ENCODE assay signal across 8 cellular contexts in the genomic region with DNA sequence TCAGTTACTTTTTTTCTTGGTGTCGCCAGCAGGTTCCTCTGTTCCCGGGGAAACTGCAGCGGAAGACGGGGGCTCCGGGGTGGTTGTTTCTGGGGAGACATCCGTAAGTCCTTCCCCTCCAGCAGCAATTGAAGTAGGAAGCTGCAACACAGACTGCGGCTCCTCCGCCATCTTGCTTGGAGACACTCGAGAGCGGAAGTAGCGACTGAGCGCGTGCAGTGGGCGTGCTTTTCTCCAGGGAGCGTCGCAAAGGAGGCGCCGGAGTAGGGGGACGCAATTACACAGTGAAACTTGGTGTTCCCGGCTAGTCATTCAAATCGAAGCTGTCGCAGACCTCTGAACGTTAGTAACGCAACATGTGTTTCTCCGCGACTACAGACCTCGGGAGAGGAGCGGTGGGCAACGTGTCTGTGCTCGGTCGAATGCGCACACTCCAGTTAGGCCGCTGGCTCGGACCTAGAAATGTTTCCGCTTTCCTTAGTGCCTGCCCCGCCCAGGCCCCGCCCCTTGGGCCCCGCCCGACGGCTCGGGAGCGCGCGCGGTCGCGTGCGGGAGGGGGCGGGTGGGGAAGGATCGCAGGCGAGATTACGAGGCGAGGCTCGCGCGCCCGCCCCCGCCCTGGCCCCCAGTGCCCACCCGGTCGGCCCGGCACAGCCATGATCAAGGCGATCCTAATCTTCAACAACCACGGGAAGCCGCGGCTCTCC. TPM values are rescaled to one million over a fixed set of nuclear protein-coding genes. Genes with fewer than 3 reads are reported as not detected.
DNase-seq lines count a peak whose midpoint lies in the region; ATAC-seq and TF ChIP-seq lines count a peak whose summit lies in the region.

Gene AP3S1, plus strand, starts transcription at position 554 of the 707 bp plus-strand sequence. Its CDS starts 103 bp downstream, at position 657.
Gene ATG12, minus strand, starts transcription at position 184 of the 707 bp plus-strand sequence. Its CDS starts 13 bp downstream, at position 171.

- H3K36me3 ChIP-seq in lung (ENCODE audit: control insufficient read depth in 2 of 2, insufficient read depth in 2 of 2, low read length in 2 of 2) = peaks cover 1 to 5% of the 10 kb centered on the region in 2 donors

- 8 to 11% methylated on average over 65 of the region's 65 CpGs for WGBS in lung, 2 donors

- TF ChIP-seq CTCF in lung (IDR thresholded peaks at IDR 0.05; ENCODE audit: control extremely low read depth, extremely low read depth) = no peak

- ATAC-seq in GM21360 (IDR thresholded peaks at IDR 0.05; ENCODE audit: unreplicated experiment) (peak; percentile 82), lung (ENCODE audit: insufficient read depth, low FRiP score) (peak; percentile 97)

- H3K4me1 ChIP-seq in lung (ENCODE audit: control insufficient read depth in 2 of 2, insufficient read depth in 2 of 2, low read length in 2 of 2) = peaks cover 4 to 15% of the 10 kb centered on the region in 2 donors

- no peaks in the 10 kb centered on the region for H3K27me3 ChIP-seq in lung (ENCODE audit: control insufficient read depth, insufficient read depth)

- no peaks in the 10 kb centered on the region for H3K9me3 ChIP-seq in lung (ENCODE audit: control insufficient read depth in 2 of 2, insufficient read depth in 1 of 2, low read length in 1 of 2)

- DNase-seq in COLO829 (ENCODE audit: low spot score) (peak; percentile 77), HT-29 (ENCODE audit: low spot score) (peak; percentile 93), lung (ENCODE audit: low spot score) (peak; percentile 92)
- peak; percentile 83 for DNase-seq in NK-92 treated with Interleukin-12 subunit alpha and Interleukin-12 subunit beta, amount 100 ng/mL, for 24 hours (lab: John Stamatoyannopoulos, UW)
- DNase-seq in activated CD8-positive, alpha-beta memory T cell treated with anti-CD3 and anti-CD28 coated beads for 24 hours = peak; percentile 98
- DNase-seq in effector CD4-positive, alpha-beta T cell = peak; percentile 84
- DNase-seq in stimulated activated CD4-positive, alpha-beta T cell treated with anti-CD3 and anti-CD28 coated beads, TNF-alpha, amount 100 ng/mL, for 24 hours (ENCODE audit: low read depth in 3 of 3) = peak; percentile 83 to 87 (median 85)

- H3K27ac ChIP-seq in lung (ENCODE audit: low read depth in 1 of 2, low read length in 1 of 2) = peak within 1 kb of the TSS; percentile 94 to 96

- peak within 1 kb of the TSS; percentile 91 for H3K4me3 ChIP-seq in lung

RNA-seq across cellular contexts. Expression of gene AP3S1, which starts in this region (rescaled TPM):
- total RNA-seq in HT-29 (2014; rRNA removed; shearing (Covaris generic)) = 22.8 and 28.8 TPM in 2 replicates
- total RNA-seq in lung = 10 to 100 TPM; 53.0 to 90.4 TPM
- polyA plus RNA-seq in lung = 10 to 100 TPM; 45.8 to 56.3 TPM

RNA-seq across cellular contexts. Expression of gene ATG12, which starts in this region (rescaled TPM):
- 15.8 and 21.1 TPM in 2 replicates for total RNA-seq in HT-29 (2014; rRNA removed; shearing (Covaris generic))
- 10 to 100 TPM; 31.2 to 75.4 TPM for total RNA-seq in lung
- polyA plus RNA-seq in lung = 10 to 100 TPM; 31.3 to 36.3 TPM

Comparison
In these comparisons a context has a peak if more than half of its experiments do, and no peak if none do; other contexts are left out.
1. Peak in every context shown above with its lines: DNase-seq, ATAC-seq, H3K4me3 ChIP-seq and H3K27ac ChIP-seq.